ENCODE assay signal across 19 cellular contexts in the genomic region with DNA sequence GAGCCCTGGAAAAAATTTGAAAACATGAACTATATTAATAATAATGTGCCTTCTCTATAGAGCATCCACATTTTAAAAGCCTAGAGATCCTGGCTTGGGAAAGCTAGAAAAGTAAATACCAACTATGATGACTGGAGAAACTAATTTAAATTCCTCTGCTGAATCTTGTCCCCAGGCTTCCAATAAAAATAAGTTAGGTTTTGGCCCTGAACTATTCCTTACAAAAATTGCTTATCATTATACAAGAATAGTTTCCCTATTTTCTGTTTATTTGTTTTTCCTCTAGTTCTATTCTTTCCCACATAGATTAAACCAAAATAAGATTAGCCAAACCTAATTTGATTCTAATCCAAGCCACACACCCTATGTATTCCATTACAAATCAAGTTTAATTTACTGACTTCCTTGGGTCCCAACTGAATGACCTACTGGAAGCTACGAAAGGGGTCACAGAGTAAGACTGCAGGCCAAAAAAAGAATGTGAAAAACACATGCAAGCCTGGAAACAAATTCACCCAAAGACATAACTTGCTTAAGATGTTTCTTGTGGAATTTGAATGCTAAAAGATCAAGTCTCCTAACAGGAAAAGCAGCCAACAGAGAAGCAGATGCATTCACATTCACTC.
A peak's percentile ranks its signal among the peaks of the same experiment; 100 is the strongest.
DNase-seq lines count a peak whose midpoint lies in the region; ATAC-seq and TF ChIP-seq lines count a peak whose summit lies in the region.
"Had no signal": no experiment of that assay in that cellular context is flagged by ENCODE, and none has a peak within 500 bp of the region (broad histone marks: within the 10 kb centered on the region; RNA-seq: fewer than 3 reads in every experiment).

No MANE protein-coding gene starts in this region.

- intact Hi-C loops in Panc1 (cut with micrococcal nuclease; ENCODE audit: unreplicated experiment), result loop anchor here (5.0 kb wide), 2 partner anchors 129 to 179 kb away; no protein-coding TSS in a partner anchor

- H3K79me2 ChIP-seq in neural progenitor cell (ENCODE audit: low read depth), result no peaks in the 10 kb centered on the region

- H3K4me3 ChIP-seq in AG10803 (ENCODE audit: low read length) (no peak overlapping the region), Panc1 (ENCODE audit: low read depth in 2 of 2, low read length in 2 of 2) (no peak overlapping the region), fibroblast of the aortic adventitia (ENCODE audit: low read depth, low read length) (no peak overlapping the region), neural progenitor cell (no peak overlapping the region)
- H3K4me3 ChIP-seq: SJCRH30 had no signal

- no peak overlapping the region for H2AFZ ChIP-seq in neural progenitor cell (replicated peaks)

- TF ChIP-seq CTCF in AG10803 (conservative IDR thresholded peaks at IDR 0.05; ENCODE audit: low read length) (no peak), Panc1 (IDR thresholded peaks at IDR 0.05) (no peak), fibroblast of the aortic adventitia (IDR thresholded peaks at IDR 0.05; ENCODE audit: insufficient read depth, low read length) (no peak), neural progenitor cell (IDR thresholded peaks at IDR 0.05) (no peak)

- H3K9me3 Mint-ChIP-seq in neural progenitor cell, result peaks cover 12% of the 10 kb centered on the region
- H3K9me3 Mint-ChIP-seq: activated CD4-positive, alpha-beta T cell treated with anti-CD3 and anti-CD28 coated beads, Interleukin-2, amount 10 ng/mL, durations not matched to agents 7 days and 5 days; activated naive CD4-positive, alpha-beta T cell treated with anti-CD3 and anti-CD28 coated beads, Interleukin-2, amount 50 U/mL, for 24 hours; immature natural killer cell had no signal

- H3K4me3 Mint-ChIP-seq in neural progenitor cell, result no peak overlapping the region
- H3K4me3 Mint-ChIP-seq: activated CD4-positive, alpha-beta T cell treated with anti-CD3 and anti-CD28 coated beads, Interleukin-2, amount 10 ng/mL, durations not matched to agents 7 days and 5 days; activated naive CD4-positive, alpha-beta T cell treated with anti-CD3 and anti-CD28 coated beads, Interleukin-2, amount 50 U/mL, for 24 hours; immature natural killer cell had no signal

- CTCF ChIA-PET in Panc1 (lab: Charles Lee), result no interaction called here

- in situ Hi-C loops in Panc1 (cut with HindIII; ENCODE audit: low pct_unique_long_range_greater_than_20kb, low sequenced_read_pairs), result no loop called here

- peaks cover 13% of the 10 kb centered on the region for H3F3A ChIP-seq in neural progenitor cell (ENCODE audit: low read depth)

- DNase-seq in AG10803 (ENCODE audit: low read depth), result peak; percentile 69
- no peak for DNase-seq in Panc1 (ENCODE audit: low read depth, low spot score)
- DNase-seq in fibroblast of the aortic adventitia (ENCODE audit: low read depth), result peak; percentile 81
- no peak for DNase-seq in neural progenitor cell (ENCODE audit: low spot score)
- DNase-seq in NCI-H345 (lab: John Stamatoyannopoulos, UW), result no peak
- DNase-seq: activated CD4-positive, alpha-beta T cell treated with anti-CD3 and anti-CD28 coated beads, Interleukin-2, amount 10 ng/mL, durations not matched to agents 7 days and 5 days; caudate nucleus; foreskin melanocyte; immature natural killer cell; NCI-H1436 treated with DMSO at 0.1 percent for 48 hours; NCI-H446; SJCRH30; stimulated activated CD4-positive, alpha-beta T cell treated with anti-CD3 and anti-CD28 coated beads, Interleukin-4, amount 100 ng/mL, for 4 hours; T1000; trophoblast cell had no signal

- POLR2A ChIA-PET in Panc1 (lab: Charles Lee), result no interaction called here

- H3K36me3 ChIP-seq in Panc1 (ENCODE audit: control insufficient read depth, insufficient read depth, low read length) (no peaks in the 10 kb centered on the region), neural progenitor cell (peaks cover 3% of the 10 kb centered on the region)

- H3K9me3 ChIP-seq in Panc1 (ENCODE audit: control insufficient read depth, insufficient read depth, low read depth, low read length), result no peaks in the 10 kb centered on the region
- H3K9me3 ChIP-seq in neural progenitor cell (ENCODE audit: low read depth), result no peaks in the 10 kb centered on the region
- H3K9me3 ChIP-seq: SJCRH30 had no signal

- BruUV-seq in Panc1 (replicated peaks; lab: Mats Ljungman, UMichigan), result TSS peak; percentile 12

- no peak overlapping the region for H3K9ac ChIP-seq in neural progenitor cell

- no peak for ATAC-seq in Panc1
- no peak for ATAC-seq in HG03039 (IDR thresholded peaks at IDR 0.05; ENCODE audit: unreplicated experiment)
- ATAC-seq in HG03045 (IDR thresholded peaks at IDR 0.05; ENCODE audit: unreplicated experiment), result no peak
- no peak for ATAC-seq in GM19324 (IDR thresholded peaks at IDR 0.05; ENCODE audit: low FRiP score, unreplicated experiment)

- H3K27ac Mint-ChIP-seq in neural progenitor cell, result no peak overlapping the region
- H3K27ac Mint-ChIP-seq: activated CD4-positive, alpha-beta T cell treated with anti-CD3 and anti-CD28 coated beads, Interleukin-2, amount 10 ng/mL, durations not matched to agents 7 days and 5 days; activated naive CD4-positive, alpha-beta T cell treated with anti-CD3 and anti-CD28 coated beads, Interleukin-2, amount 50 U/mL, for 24 hours; immature natural killer cell had no signal

- H3K4me2 ChIP-seq in neural progenitor cell, result no peak overlapping the region

- H3K27me3 ChIP-seq in Panc1 (ENCODE audit: control insufficient read depth, insufficient read depth, low read length) (no peaks in the 10 kb centered on the region), neural progenitor cell (no peaks in the 10 kb centered on the region)
- H3K27me3 ChIP-seq: SJCRH30 had no signal

- peaks cover 3% of the 10 kb centered on the region for H3K27me3 Mint-ChIP-seq in neural progenitor cell (ENCODE audit: insufficient read depth, low read depth)
- H3K27me3 Mint-ChIP-seq: activated CD4-positive, alpha-beta T cell treated with anti-CD3 and anti-CD28 coated beads, Interleukin-2, amount 10 ng/mL, durations not matched to agents 7 days and 5 days; activated naive CD4-positive, alpha-beta T cell treated with anti-CD3 and anti-CD28 coated beads, Interleukin-2, amount 50 U/mL, for 24 hours had no signal

- H3K27ac ChIP-seq in Panc1 (ENCODE audit: low read length) (no peak overlapping the region), neural progenitor cell (peak overlapping the region; percentile 85)
- H3K27ac ChIP-seq: SJCRH30 had no signal

- peaks cover 22% of the 10 kb centered on the region for H3K36me3 Mint-ChIP-seq in neural progenitor cell
- H3K36me3 Mint-ChIP-seq: activated naive CD4-positive, alpha-beta T cell treated with anti-CD3 and anti-CD28 coated beads, Interleukin-2, amount 50 U/mL, for 24 hours had no signal

- H3K4me1 Mint-ChIP-seq in neural progenitor cell, result peaks cover 6% of the 10 kb centered on the region
- H3K4me1 Mint-ChIP-seq: activated CD4-positive, alpha-beta T cell treated with anti-CD3 and anti-CD28 coated beads, Interleukin-2, amount 10 ng/mL, durations not matched to agents 7 days and 5 days; activated naive CD4-positive, alpha-beta T cell treated with anti-CD3 and anti-CD28 coated beads, Interleukin-2, amount 50 U/mL, for 24 hours; immature natural killer cell had no signal

- H4K20me1 ChIP-seq in neural progenitor cell (ENCODE audit: low read depth), result no peaks in the 10 kb centered on the region

- H3K4me1 ChIP-seq in Panc1 (ENCODE audit: control insufficient read depth, insufficient read depth, low read length) (peaks cover 14% of the 10 kb centered on the region), neural progenitor cell (peaks cover 14% of the 10 kb centered on the region)
- H3K4me1 ChIP-seq: SJCRH30 had no signal

Comparison
In these comparisons a context has a peak if more than half of its experiments do, and no peak if none do; other contexts are left out.
1. DNase-seq: peak in AG10803 (single experiment) and fibroblast of the aortic adventitia (single experiment); none in Panc1 (single experiment), neural progenitor cell (single experiment) and NCI-H345 (single experiment).